30 cellular contexts compared by ENCODE assay signal in genomic region chr17:79625706-79626105, GRCh38. TPM values are rescaled to one million over a fixed set of nuclear protein-coding genes. Genes with fewer than 3 reads are reported as not detected.
DNase-seq lines count a peak whose midpoint lies in the region; ATAC-seq and TF ChIP-seq lines count a peak whose summit lies in the region.
"Had no signal": no experiment of that assay in that cellular context is flagged by ENCODE, and none has a peak within 500 bp of the region (broad histone marks: within the 10 kb centered on the region; RNA-seq: fewer than 3 reads in every experiment).

No MANE protein-coding gene starts in this region.

- in situ Hi-C loops in KBM-7 (cut with MboI; ENCODE audit: low pct_unique_long_range_greater_than_20kb, low sequenced_read_pairs) = no loop called here

- no peak for TF ChIP-seq POLR2A in adrenal gland (IDR thresholded peaks at IDR 0.05)

- 76 to 83% (median 80%) methylated on average over 15 of the region's 15 CpGs for WGBS in adrenal gland, 4 donors

- H3K9me3 ChIP-seq in left ventricle myocardium inferior (replicated peaks) = no peaks in the 10 kb centered on the region
- H3K9me3 ChIP-seq in adrenal gland (replicated peaks in 1 of 3) = no peaks in the 10 kb centered on the region
- H3K9me3 ChIP-seq: BLaER1, neutrophil, tibial nerve had no signal

- H3K4me3 ChIP-seq in left ventricle myocardium inferior (no peak overlapping the region), adrenal gland (no peak overlapping the region)
- H3K4me3 ChIP-seq: BLaER1, tibial nerve had no signal

- H3K27ac ChIP-seq in left ventricle myocardium inferior (replicated peaks) = no peak overlapping the region
- H3K27ac ChIP-seq in adrenal gland = no peak overlapping the region
- H3K27ac ChIP-seq: BLaER1, brain microvascular endothelial cell, neutrophil, tibial nerve had no signal

- H3K9me3 Mint-ChIP-seq in mesothelial cell of epicardium = no peaks in the 10 kb centered on the region
- H3K9me3 Mint-ChIP-seq: activated CD4-positive, alpha-beta T cell treated with anti-CD3 and anti-CD28 coated beads, Interleukin-2, amount 10 ng/mL, durations not matched to agents 24 days and 14 days; activated T-cell treated with anti-CD3 and anti-CD28 coated beads, Interleukin-2, amount 50 U/mL, for 24 hours; stimulated activated effector memory CD8-positive, alpha-beta T cell treated with anti-CD3 and anti-CD28 coated beads, Interleukin-12 subunit alpha, Interleukin-12 subunit beta, amount 100 ng/mL, for 72 hours had no signal

- no peaks in the 10 kb centered on the region for H3K36me3 Mint-ChIP-seq in mesothelial cell of epicardium
- H3K36me3 Mint-ChIP-seq: stimulated activated effector memory CD8-positive, alpha-beta T cell treated with anti-CD3 and anti-CD28 coated beads, Interleukin-12 subunit alpha, Interleukin-12 subunit beta, amount 100 ng/mL, for 72 hours had no signal

- H3K36me3 ChIP-seq in left ventricle myocardium inferior (no peaks in the 10 kb centered on the region), adrenal gland (replicated peaks in 1 of 2) (no peaks in the 10 kb centered on the region)
- H3K36me3 ChIP-seq: BLaER1, brain microvascular endothelial cell, neutrophil, tibial nerve had no signal

- intact Hi-C loops in left ventricle myocardium inferior (cut with micrococcal nuclease) (no loop called here), left ventricle myocardium superior (cut with micrococcal nuclease) (no loop called here), adrenal gland (cut with DNase I) (no loop called here)

- H3K4me3 Mint-ChIP-seq in mesothelial cell of epicardium = no peak overlapping the region
- H3K4me3 Mint-ChIP-seq: activated CD4-positive, alpha-beta T cell treated with anti-CD3 and anti-CD28 coated beads, Interleukin-2, amount 10 ng/mL, durations not matched to agents 24 days and 14 days; activated T-cell treated with anti-CD3 and anti-CD28 coated beads, Interleukin-2, amount 50 U/mL, for 24 hours; stimulated activated effector memory CD8-positive, alpha-beta T cell treated with anti-CD3 and anti-CD28 coated beads, Interleukin-12 subunit alpha, Interleukin-12 subunit beta, amount 100 ng/mL, for 72 hours had no signal

- H3K4me1 Mint-ChIP-seq in mesothelial cell of epicardium = peaks cover 20% of the 10 kb centered on the region
- H3K4me1 Mint-ChIP-seq: activated CD4-positive, alpha-beta T cell treated with anti-CD3 and anti-CD28 coated beads, Interleukin-2, amount 10 ng/mL, durations not matched to agents 24 days and 14 days; stimulated activated effector memory CD8-positive, alpha-beta T cell treated with anti-CD3 and anti-CD28 coated beads, Interleukin-12 subunit alpha, Interleukin-12 subunit beta, amount 100 ng/mL, for 72 hours had no signal

- no peaks in the 10 kb centered on the region for H3K4me1 ChIP-seq in left ventricle myocardium inferior
- H3K4me1 ChIP-seq in adrenal gland (replicated peaks in 1 of 2) = no peaks in the 10 kb centered on the region
- H3K4me1 ChIP-seq: BLaER1, tibial nerve had no signal

- H3K27me3 ChIP-seq in left ventricle myocardium inferior (ENCODE audit: low read depth) = peaks cover 84% of the 10 kb centered on the region
- H3K27me3 ChIP-seq in adrenal gland = no peaks in the 10 kb centered on the region
- H3K27me3 ChIP-seq: BLaER1, brain microvascular endothelial cell had no signal

- no peak for TF ChIP-seq CTCF in left ventricle myocardium inferior (IDR thresholded peaks at IDR 0.05; ENCODE audit: borderline replicate concordance)
- TF ChIP-seq CTCF in adrenal gland (IDR thresholded peaks at IDR 0.05) = no peak
- no peak for TF ChIP-seq CTCF in mesothelial cell of epicardium (IDR thresholded peaks at IDR 0.05; ENCODE audit: unreplicated experiment)

- peaks cover 53% of the 10 kb centered on the region for H3K27me3 Mint-ChIP-seq in mesothelial cell of epicardium (ENCODE audit: low read depth)
- H3K27me3 Mint-ChIP-seq: activated CD4-positive, alpha-beta T cell treated with anti-CD3 and anti-CD28 coated beads, Interleukin-2, amount 10 ng/mL, durations not matched to agents 24 days and 14 days had no signal

- ATAC-seq in left ventricle myocardium superior (no peak), GM18873 (IDR thresholded peaks at IDR 0.05; ENCODE audit: low FRiP score, unreplicated experiment) (no peak)
- ATAC-seq: stimulated activated effector memory CD8-positive, alpha-beta T cell treated with anti-CD3 and anti-CD28 coated beads, Interleukin-12 subunit alpha, Interleukin-12 subunit beta, amount 100 ng/mL, for 72 hours had no signal

- H3K27ac Mint-ChIP-seq in mesothelial cell of epicardium = no peak overlapping the region
- H3K27ac Mint-ChIP-seq: activated CD4-positive, alpha-beta T cell treated with anti-CD3 and anti-CD28 coated beads, Interleukin-2, amount 10 ng/mL, durations not matched to agents 24 days and 14 days; activated T-cell treated with anti-CD3 and anti-CD28 coated beads, Interleukin-2, amount 50 U/mL, for 24 hours; stimulated activated effector memory CD8-positive, alpha-beta T cell treated with anti-CD3 and anti-CD28 coated beads, Interleukin-12 subunit alpha, Interleukin-12 subunit beta, amount 100 ng/mL, for 72 hours had no signal

- DNase-seq in left ventricle myocardium inferior = peak; percentile 3
- no peak for DNase-seq in left ventricle myocardium superior
- peak in 4 of 7 donors; percentile 1 to 13 (median 2) for DNase-seq in adrenal gland
- peak; percentile 8 to 24 for DNase-seq in mesothelial cell of epicardium (ENCODE audit: low spot score in 2 of 2, unreplicated experiment in 2 of 2)
- DNase-seq in ureter (ENCODE audit: low spot score) = peak; percentile 24
- DNase-seq in cerebellar nuclear complex (lab: John Stamatoyannopoulos, UW) = no peak
- no peak for DNase-seq in KBM-7
- DNase-seq: activated CD4-positive, alpha-beta T cell treated with anti-CD3 and anti-CD28 coated beads, Interleukin-2, amount 10 ng/mL, durations not matched to agents 24 days and 14 days; activated CD8-positive, alpha-beta memory T cell treated with anti-CD3 and anti-CD28 coated beads for 24 hours; activated T-cell treated with anti-CD3 and anti-CD28 coated beads, Interleukin-2, amount 50 U/mL, for 24 hours; amniotic stem cell; brain microvascular endothelial cell; EL; hippocampal formation; mesendoderm; MM.1S; NCI-H2029 treated with DMSO at 0.1 percent for 48 hours; NCI-H526; NK-92 treated with Interleukin-12 subunit alpha and Interleukin-12 subunit beta, amount 100 ng/mL, for 24 hours; SHP77; SW 1271 had no signal

RNA-seq across cellular contexts. Expression of gene RBFOX3, which starts 14.9 kb away (rescaled TPM):
- total RNA-seq in left ventricle myocardium inferior (not detected), left ventricle myocardium superior (not detected), adrenal gland (under 1 TPM in 1 of 8 donors, not detected in 7; 0.16 TPM), mesothelial cell of epicardium (0.11 to 0.20 TPM in 2 of 3 replicates, not detected in the other), ureter (2.4 TPM)
- 1 to 10 TPM in 1 of 3 donors, under 1 TPM in 2; 0.29 to 1.3 (median 0.30) TPM for polyA plus RNA-seq in adrenal gland
- total RNA-seq: activated CD4-positive, alpha-beta T cell treated with anti-CD3 and anti-CD28 coated beads, Interleukin-2, amount 10 ng/mL, durations not matched to agents 24 days and 14 days; endothelial cell of umbilical vein; fibroblast of lung; pulmonary artery endothelial cell; tibial nerve had no signal
- polyA plus RNA-seq: AG04450, endothelial cell of umbilical vein, fibroblast of lung had no signal

Comparison
In these comparisons a context has a peak if more than half of its experiments do, and no peak if none do; other contexts are left out.
1. DNase-seq: peak in left ventricle myocardium inferior (single experiment), adrenal gland (4 of 7), mesothelial cell of epicardium (2 of 2) and ureter (single experiment); none in left ventricle myocardium superior (single experiment), cerebellar nuclear complex (0 of 2) and KBM-7 (single experiment).